13 cellular contexts compared by ENCODE assay signal in genomic region chr3:71035886-71036285, GRCh38.
DNase-seq lines count a peak whose midpoint lies in the region; ATAC-seq and TF ChIP-seq lines count a peak whose summit lies in the region.
"Had no signal": no experiment of that assay in that cellular context is flagged by ENCODE, and none has a peak within 500 bp of the region (broad histone marks: within the 10 kb centered on the region; RNA-seq: fewer than 3 reads in every experiment).

No MANE protein-coding gene starts in this region.

- H3K9me3 Mint-ChIP-seq in activated naive CD8-positive, alpha-beta T cell treated with anti-CD3 and anti-CD28 coated beads, Interleukin-2, amount 10 ng/mL, durations not matched to agents 7 days and 5 days = peaks cover 2% of the 10 kb centered on the region
- H3K9me3 Mint-ChIP-seq: activated T-helper 1 cell treated with anti-CD3 and anti-CD28 coated beads, Interleukin-12 subunit alpha, Interleukin-12 subunit beta, Interleukin-2, Interleukin-4 antibody, amounts not matched to agents 30 ng/mL and 10 ng/mL and 1 ng/mL, durations not matched to agents 14 hours and 24 hours and 36 hours had no signal

- H3K27me3 Mint-ChIP-seq in activated naive CD8-positive, alpha-beta T cell treated with anti-CD3 and anti-CD28 coated beads, Interleukin-2, amount 10 ng/mL, durations not matched to agents 7 days and 5 days = no peaks in the 10 kb centered on the region

- no peak for TF ChIP-seq POLR2A in testis (IDR thresholded peaks at IDR 0.05)

- no peak overlapping the region for H3K4me3 Mint-ChIP-seq in activated naive CD8-positive, alpha-beta T cell treated with anti-CD3 and anti-CD28 coated beads, Interleukin-2, amount 10 ng/mL, durations not matched to agents 7 days and 5 days
- H3K4me3 Mint-ChIP-seq: activated T-helper 1 cell treated with anti-CD3 and anti-CD28 coated beads, Interleukin-12 subunit alpha, Interleukin-12 subunit beta, Interleukin-2, Interleukin-4 antibody, amounts not matched to agents 30 ng/mL and 10 ng/mL and 1 ng/mL, durations not matched to agents 14 hours and 24 hours and 36 hours had no signal

- no peak for ATAC-seq in activated naive CD8-positive, alpha-beta T cell treated with anti-CD3 and anti-CD28 coated beads, Interleukin-2, amount 10 ng/mL, durations not matched to agents 7 days and 5 days (ENCODE audit: low read depth)
- ATAC-seq in HG03442 (IDR thresholded peaks at IDR 0.05; ENCODE audit: unreplicated experiment) (no peak), GM18873 (IDR thresholded peaks at IDR 0.05; ENCODE audit: low FRiP score, unreplicated experiment) (no peak)
- ATAC-seq: activated CD4-positive, CD25-positive, alpha-beta regulatory T cell treated with anti-CD3 and anti-CD28 coated beads, Interleukin-2, amount 50 U/mL, for 24 hours had no signal

- H3K4me1 ChIP-seq in cardiac muscle cell (ENCODE audit: low read depth) = no peaks in the 10 kb centered on the region
- peaks cover 0 to 45% of the 10 kb centered on the region in 2 donors for H3K4me1 ChIP-seq in right atrium auricular region
- no peaks in the 10 kb centered on the region for H3K4me1 ChIP-seq in testis

- H3K36me3 ChIP-seq in cardiac muscle cell = peaks cover 18% of the 10 kb centered on the region
- H3K36me3 ChIP-seq in right atrium auricular region = peaks cover 24% of the 10 kb centered on the region
- no peaks in the 10 kb centered on the region for H3K36me3 ChIP-seq in testis (ENCODE audit: low read depth, missing control alignments)

- POLR2A ChIA-PET in activated naive CD8-positive, alpha-beta T cell treated with anti-CD3 and anti-CD28 coated beads, Interleukin-2, amount 10 ng/mL, durations not matched to agents 7 days and 5 days (lab: Charles Lee) = interaction anchor here (0.6 kb wide), 1 partner anchor 95 kb away, joined by 3 read pairs; no protein-coding TSS in a partner anchor

- peaks cover 59% of the 10 kb centered on the region for H3K4me1 Mint-ChIP-seq in activated naive CD8-positive, alpha-beta T cell treated with anti-CD3 and anti-CD28 coated beads, Interleukin-2, amount 10 ng/mL, durations not matched to agents 7 days and 5 days

- H3K27ac Mint-ChIP-seq in activated naive CD8-positive, alpha-beta T cell treated with anti-CD3 and anti-CD28 coated beads, Interleukin-2, amount 10 ng/mL, durations not matched to agents 7 days and 5 days = peak overlapping the region; percentile 34
- H3K27ac Mint-ChIP-seq: activated T-helper 1 cell treated with anti-CD3 and anti-CD28 coated beads, Interleukin-12 subunit alpha, Interleukin-12 subunit beta, Interleukin-2, Interleukin-4 antibody, amounts not matched to agents 30 ng/mL and 10 ng/mL and 1 ng/mL, durations not matched to agents 14 hours and 24 hours and 36 hours had no signal

- H3K27me3 ChIP-seq in cardiac muscle cell (no peaks in the 10 kb centered on the region), right atrium auricular region (no peaks in the 10 kb centered on the region), testis (no peaks in the 10 kb centered on the region)

- TF ChIP-seq CTCF in cardiac muscle cell (IDR thresholded peaks at IDR 0.05; ENCODE audit: low read depth, low read length) (no peak), right atrium auricular region (IDR thresholded peaks at IDR 0.05) (no peak), testis (IDR thresholded peaks at IDR 0.05) (no peak)

- H3K27ac ChIP-seq in cardiac muscle cell (peak overlapping the region; percentile 11), right atrium auricular region (no peak overlapping the region), testis (no peak overlapping the region)

- H3K4me3 ChIP-seq in cardiac muscle cell = no peak overlapping the region
- no peak overlapping the region for H3K4me3 ChIP-seq in right atrium auricular region
- H3K4me3 ChIP-seq in testis = no peak overlapping the region
- H3K4me3 ChIP-seq: lung had no signal

- intact Hi-C loops in testis (cut with DNase I; ENCODE audit: low total_unique reads) = no loop called here

- WGBS in testis, 2 donors = 73 to 75% methylated on average over 5 of the region's 5 CpGs

- DNase-seq in cardiac muscle cell (ENCODE audit: low read depth in 1 of 2, low spot score in 1 of 2) = no peak
- no peak for DNase-seq in right atrium auricular region (ENCODE audit: low spot score)
- no peak for DNase-seq in activated naive CD8-positive, alpha-beta T cell treated with anti-CD3 and anti-CD28 coated beads, Interleukin-2, amount 10 ng/mL, durations not matched to agents 7 days and 5 days
- DNase-seq in lung microvascular endothelial cell (ENCODE audit: low read depth in 2 of 2) = peak; percentile 35 to 45
- peak; percentile 45 for DNase-seq in testis
- DNase-seq in HCEC 1CT = no peak
- DNase-seq: GOT3; stimulated activated CD4-positive, alpha-beta T cell treated with anti-CD3 and anti-CD28 coated beads, Interleukin-2, amount 100 ng/mL, for 48 hours had no signal

- H3K36me3 Mint-ChIP-seq in activated naive CD8-positive, alpha-beta T cell treated with anti-CD3 and anti-CD28 coated beads, Interleukin-2, amount 10 ng/mL, durations not matched to agents 7 days and 5 days = peaks cover 71% of the 10 kb centered on the region

- no peaks in the 10 kb centered on the region for H3K9me3 ChIP-seq in cardiac muscle cell (ENCODE audit: low read depth)
- no peaks in the 10 kb centered on the region for H3K9me3 ChIP-seq in right atrium auricular region
- H3K9me3 ChIP-seq in testis = no peaks in the 10 kb centered on the region

Comparison
In these comparisons a context has a peak if more than half of its experiments do, and no peak if none do; other contexts are left out.
1. DNase-seq: peak in lung microvascular endothelial cell (2 of 2) and testis (single experiment); none in cardiac muscle cell (0 of 2), right atrium auricular region (single experiment), activated naive CD8-positive, alpha-beta T cell treated with anti-CD3 and anti-CD28 coated beads, Interleukin-2, amount 10 ng/mL, durations not matched to agents 7 days and 5 days (single experiment) and HCEC 1CT (single experiment).